Comparison of ENCODE assay signal across 8 cellular contexts in genomic region chr2:166539340-166540162, GRCh38. TPM values are rescaled to one million over a fixed set of nuclear protein-coding genes. Genes with fewer than 3 reads are reported as not detected.
DNase-seq lines count a peak whose midpoint lies in the region; ATAC-seq and TF ChIP-seq lines count a peak whose summit lies in the region.

No MANE protein-coding gene starts in this region.

- H3K9me2 ChIP-seq in DOHH2 (replicated peaks; ENCODE audit: control insufficient read depth, low read length) (no peaks in the 10 kb centered on the region), OCI-LY7 (ENCODE audit: insufficient read depth, low read length) (no peaks in the 10 kb centered on the region)

- H3K4me2 ChIP-seq in DOHH2 (ENCODE audit: low read length), result no peak overlapping the region
- H3K4me2 ChIP-seq in OCI-LY7 (ENCODE audit: low read length), result no peak overlapping the region

- peak; percentile 69 for TF ChIP-seq CTCF in 22Rv1 (IDR thresholded peaks at IDR 0.05)
- peak; percentile 81 for TF ChIP-seq CTCF in DOHH2 (IDR thresholded peaks at IDR 0.05; ENCODE audit: low read depth, low read length, poor library complexity, severe bottlenecking)
- TF ChIP-seq CTCF in OCI-LY7 (conservative IDR thresholded peaks at IDR 0.05; ENCODE audit: low read length), result peak; percentile 88
- peak; percentile 69 to 83 for TF ChIP-seq CTCF in left lung (IDR thresholded peaks at IDR 0.05)
- peak; percentile 30 to 69 (median 67) for TF ChIP-seq CTCF in testis (IDR thresholded peaks at IDR 0.05)

- intact Hi-C loops in OCI-LY7 (cut with micrococcal nuclease; ENCODE audit: unreplicated experiment) (loop anchor here (1.0 to 2.0 kb wide), 2 partner anchors 673 to 1579 kb away; no protein-coding TSS in a partner anchor), left lung (cut with DNase I) (no loop called here), testis (cut with DNase I; ENCODE audit: low total_unique reads) (no loop called here)

- H3K4me3 ChIP-seq in DOHH2 (ENCODE audit: low read length) (no peak overlapping the region), OCI-LY7 (ENCODE audit: low read depth, low read length, poor library complexity, severe bottlenecking) (no peak overlapping the region), left lung (no peak overlapping the region), testis (no peak overlapping the region)

- ATAC-seq in GM21717 (IDR thresholded peaks at IDR 0.05; ENCODE audit: unreplicated experiment) (peak; percentile 95), left lung (peak; percentile 91)

- WGBS in testis, 2 donors, result 35 to 41% methylated on average over 9 of the region's 9 CpGs

- BruUV-seq in OCI-LY7 (replicated peaks; lab: Mats Ljungman, UMichigan), result no TSS peak

- H4K20me1 ChIP-seq in DOHH2 (ENCODE audit: control insufficient read depth, insufficient read depth, low read depth, low read length) (no peaks in the 10 kb centered on the region), OCI-LY7 (ENCODE audit: insufficient read depth, low read length) (peaks cover 5% of the 10 kb centered on the region; the same call in 1 of the 2 replicates)

- POLR2A ChIA-PET in OCI-LY7 (lab: Charles Lee), result no interaction called here

- DNase-seq in HS-5 (ENCODE audit: low read depth) (peak; percentile 60), OCI-LY7 (ENCODE audit: low spot score) (peak; percentile 52), cerebellum (ENCODE audit: low spot score) (peak; percentile 40), left lung (no peak), testis (peak; percentile 16)

- H3K27ac ChIP-seq in 22Rv1 (no peak overlapping the region), DOHH2 (ENCODE audit: low read depth, low read length) (no peak overlapping the region), OCI-LY7 (ENCODE audit: low read depth, low read length, poor library complexity, severe bottlenecking) (no peak overlapping the region), left lung (no peak overlapping the region), testis (no peak overlapping the region)

- CTCF ChIA-PET in OCI-LY7 (lab: Charles Lee; ENCODE audit: unreplicated experiment), result no interaction called here

- H3K4me1 ChIP-seq in DOHH2 (ENCODE audit: control insufficient read depth, low read length) (no peaks in the 10 kb centered on the region), OCI-LY7 (ENCODE audit: insufficient read depth, low read length, poor library complexity, severe bottlenecking) (no peaks in the 10 kb centered on the region), left lung (peaks cover 0 to 2% of the 10 kb centered on the region in 2 donors), testis (no peaks in the 10 kb centered on the region)

- H3K79me2 ChIP-seq in DOHH2 (ENCODE audit: control insufficient read depth, low read length) (no peaks in the 10 kb centered on the region), OCI-LY7 (ENCODE audit: insufficient read depth, low read depth, low read length) (no peaks in the 10 kb centered on the region)

- peak overlapping the region; percentile 51; the same call in 1 of the 2 replicates for H2AFZ ChIP-seq in OCI-LY7 (ENCODE audit: low read length)

- H3K9me3 ChIP-seq in DOHH2 (ENCODE audit: control insufficient read depth, insufficient read depth, low read length), result no peaks in the 10 kb centered on the region
- no peaks in the 10 kb centered on the region for H3K9me3 ChIP-seq in OCI-LY7 (ENCODE audit: low read length)
- no peaks in the 10 kb centered on the region for H3K9me3 ChIP-seq in left lung
- H3K9me3 ChIP-seq in testis, result no peaks in the 10 kb centered on the region

- no peaks in the 10 kb centered on the region for H3K36me3 ChIP-seq in DOHH2 (ENCODE audit: control insufficient read depth, low read length)
- H3K36me3 ChIP-seq in OCI-LY7 (ENCODE audit: insufficient read depth, low read length), result no peaks in the 10 kb centered on the region
- no peaks in the 10 kb centered on the region for H3K36me3 ChIP-seq in left lung
- H3K36me3 ChIP-seq in testis (ENCODE audit: low read depth, missing control alignments), result no peaks in the 10 kb centered on the region

- no peaks in the 10 kb centered on the region for H3F3A ChIP-seq in DOHH2 (ENCODE audit: control insufficient read depth, insufficient read depth)

- TF ChIP-seq POLR2A in testis (IDR thresholded peaks at IDR 0.05), result no peak

- H3K27me3 ChIP-seq in DOHH2 (ENCODE audit: control insufficient read depth, low read length) (no peaks in the 10 kb centered on the region), left lung (no peaks in the 10 kb centered on the region), testis (no peaks in the 10 kb centered on the region)

RNA-seq across cellular contexts. Expression of gene SCN7A, which starts 45.5 kb away (rescaled TPM):
- not detected in 2 replicates for total RNA-seq in OCI-LY7 (2014; rRNA removed; shearing (Covaris generic))
- total RNA-seq in OCI-LY7 (2022) (not detected in 2 replicates), cerebellum (4.9 TPM), left lung (10 to 100 TPM; 21.9 to 24.6 TPM), testis (10 to 100 TPM in 1 of 2 donors, 1 to 10 TPM in 1; 8.7 to 13.8 TPM)
- 3.3 TPM for polyA plus RNA-seq in testis (ENCODE audit: insufficient read depth, low read depth, low replicate concordance)

Comparison
In these comparisons a context has a peak if more than half of its experiments do, and no peak if none do; other contexts are left out.
1. DNase-seq: peak in HS-5 (single experiment), OCI-LY7 (single experiment), cerebellum (single experiment) and testis (single experiment); none in left lung (0 of 2).
2. Peak in every context shown above with its lines, with median percentiles within 50 percentile points of each other: CTCF ChIP-seq.